Comparison of ENCODE assay signal across 8 cellular contexts in the genomic region with DNA sequence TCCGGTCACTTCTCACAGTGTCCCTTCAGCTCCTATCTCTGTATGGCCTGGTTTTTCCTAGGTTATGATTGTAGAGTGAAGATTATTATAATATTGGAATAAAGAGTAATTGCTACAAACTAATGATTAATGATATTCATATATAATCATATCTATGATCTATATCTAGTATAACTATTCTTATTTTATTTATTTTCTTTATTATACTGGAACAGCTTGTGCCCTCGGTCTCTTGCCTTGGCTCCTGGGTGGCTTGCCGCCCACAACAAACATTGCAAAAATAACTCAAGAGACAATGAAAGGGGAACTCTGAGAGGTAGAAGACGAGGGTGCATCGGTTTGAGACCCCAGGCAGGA. TPM values are rescaled to one million over a fixed set of nuclear protein-coding genes. Genes with fewer than 3 reads are reported as not detected.
A peak's percentile ranks its signal among the peaks of the same experiment; 100 is the strongest.
DNase-seq lines count a peak whose midpoint lies in the region; ATAC-seq and TF ChIP-seq lines count a peak whose summit lies in the region.
"Not testable (repeated sequence)": the region's sequence is repeated elsewhere in the genome, so short reads cannot be mapped to it uniquely, and the experiment has no call there.

No MANE protein-coding gene starts in this region.

- ATAC-seq in WTC11, psoas muscle: not testable (repeated sequence)

- H3K4me1 Mint-ChIP-seq in CD14-positive monocyte, WTC11: not testable (repeated sequence)

- TF ChIP-seq CTCF in CD14-positive monocyte (IDR thresholded peaks at IDR 0.05), result peak; percentile 64
- TF ChIP-seq CTCF in WTC11 (IDR thresholded peaks at IDR 0.05); adrenal gland (IDR thresholded peaks at IDR 0.05); psoas muscle (IDR thresholded peaks at IDR 0.05); transverse colon (IDR thresholded peaks at IDR 0.05): not testable (repeated sequence)

- not testable (repeated sequence) for H3K27me3 ChIP-seq in Karpas-422 (ENCODE audit: low read length); adrenal gland; psoas muscle (ENCODE audit: insufficient read depth in 3 of 3, low read length in 2 of 3); transverse colon

- H3K4me3 ChIP-seq in Karpas-422 (ENCODE audit: low read length), result peak overlapping the region; percentile 84; the same call in 1 of the 2 replicates
- H3K4me3 ChIP-seq in adrenal gland, result peak overlapping the region in 1 of 4 donors; percentile 67
- not testable (repeated sequence) for H3K4me3 ChIP-seq in mesodermal cell (ENCODE audit: extremely low read depth, insufficient read depth, low read length, poor library complexity, severe bottlenecking)
- peak overlapping the region; percentile 89 for H3K4me3 ChIP-seq in psoas muscle
- peak overlapping the region; percentile 51 to 90 (median 60) for H3K4me3 ChIP-seq in transverse colon

- H3K27ac ChIP-seq in Karpas-422 (ENCODE audit: low read length), result not testable (repeated sequence)
- H3K27ac ChIP-seq in adrenal gland (peak overlapping the region; percentile 87 to 99 (median 97)), epithelial cell of prostate (peak overlapping the region; percentile 57), mesodermal cell (ENCODE audit: low read depth, low read length, severe bottlenecking) (peak overlapping the region; percentile 98), psoas muscle (peak overlapping the region; percentile 96), transverse colon (peak overlapping the region; percentile 81 to 95 (median 87))

- peak overlapping the region in 4 of 7 donors; percentile 88 to 99 (median 96) for H3K27ac Mint-ChIP-seq in CD14-positive monocyte
- H3K27ac Mint-ChIP-seq in WTC11, result not testable (repeated sequence)

- DNase-seq in CD14-positive monocyte (ENCODE audit: low spot score); Karpas-422; WTC11 (ENCODE audit: low spot score); epithelial cell of prostate (ENCODE audit: low read depth, low spot score); psoas muscle; transverse colon: not testable (repeated sequence)
- DNase-seq in adrenal gland, result peak in 1 of 7 donors; percentile 16

- not testable (repeated sequence) for H3K4me1 ChIP-seq in Karpas-422 (ENCODE audit: low read length); adrenal gland (replicated peaks in 1 of 2); mesodermal cell (ENCODE audit: control insufficient read depth, insufficient read depth, low read length, poor library complexity, severe bottlenecking); psoas muscle; transverse colon

- H3K36me3 Mint-ChIP-seq in CD14-positive monocyte, WTC11: not testable (repeated sequence)

- not testable (repeated sequence) for TF ChIP-seq POLR2A in adrenal gland (IDR thresholded peaks at IDR 0.05); transverse colon (IDR thresholded peaks at IDR 0.05)

- not testable (repeated sequence) for H3K27me3 Mint-ChIP-seq in CD14-positive monocyte (ENCODE audit: low read depth in 3 of 3)
- peaks cover 13% of the 10 kb centered on the region for H3K27me3 Mint-ChIP-seq in WTC11 (ENCODE audit: low read depth)

- peak overlapping the region in 1 of 2 donors; percentile 97 for H3K4me3 Mint-ChIP-seq in CD14-positive monocyte
- H3K4me3 Mint-ChIP-seq in WTC11, result peak overlapping the region; percentile 90

- in situ Hi-C loops in transverse colon (cut with MboI; ENCODE audit: low pct_ligation_motif_present in 1 of 4, low pct_unique_long_range_greater_than_20kb in 1 of 4, low sequenced_read_pairs in 3 of 4), result not testable (repeated sequence)

- not testable (repeated sequence) for H3K79me2 ChIP-seq in Karpas-422 (ENCODE audit: low read length)

- CTCF ChIA-PET in WTC11 (lab: Charles Lee), result not testable (repeated sequence)

- peak overlapping the region; percentile 63; the same call in 1 of the 2 replicates for H2AFZ ChIP-seq in Karpas-422 (ENCODE audit: low read length)

- POLR2A ChIA-PET in WTC11 (lab: Charles Lee), result not testable (repeated sequence)

- not testable (repeated sequence) for TF ChIP-seq EP300 in transverse colon (IDR thresholded peaks at IDR 0.05; ENCODE audit: low read depth)

- H3K9ac ChIP-seq in Karpas-422 (ENCODE audit: low read length), result not testable (repeated sequence)

- not testable (repeated sequence) for H3K9me2 ChIP-seq in Karpas-422 (replicated peaks; ENCODE audit: insufficient read depth, low read length)

- H3K4me2 ChIP-seq in Karpas-422 (ENCODE audit: low read depth, low read length, poor library complexity, severe bottlenecking), result not testable (repeated sequence)

- not testable (repeated sequence) for H4K20me1 ChIP-seq in Karpas-422 (ENCODE audit: insufficient read depth, low read depth, low read length)

- not testable (repeated sequence) for H3K9me3 ChIP-seq in Karpas-422 (ENCODE audit: low read length); adrenal gland (replicated peaks in 1 of 3); mesodermal cell (ENCODE audit: control insufficient read depth, low read length); psoas muscle; transverse colon

- not testable (repeated sequence) for H3K9me3 Mint-ChIP-seq in CD14-positive monocyte, WTC11

- intact Hi-C loops in CD14-positive monocyte (cut with micrococcal nuclease), result loop anchor here (5.0 kb wide), 1 partner anchor 123 kb away; a partner anchor contains a TSS
- intact Hi-C loops in adrenal gland (cut with DNase I); transverse colon (cut with DNase I; ENCODE audit: low total_unique reads): not testable (repeated sequence)
- intact Hi-C loops in psoas muscle (cut with DNase I), result loop anchor here (1.0 to 5.0 kb wide), 2 partner anchors 122 to 123 kb away; a partner anchor contains a TSS

- H3K36me3 ChIP-seq in Karpas-422 (ENCODE audit: insufficient read depth, low read length); adrenal gland (replicated peaks in 1 of 2); mesodermal cell (ENCODE audit: control insufficient read depth, insufficient read depth, low read length); psoas muscle (ENCODE audit: insufficient read depth in 1 of 2, low read depth in 1 of 2); transverse colon: not testable (repeated sequence)

- WGBS in adrenal gland, 4 donors, result 51 to 58% (median 54%) methylated on average over 5 of the region's 5 CpGs
- WGBS in mesodermal cell (ENCODE audit: insufficient coverage in 2 of 2), 2 experiments, result 61 to 83% methylated on average over 3 of the region's 5 CpGs
- 63 to 68% (median 63%) methylated on average over 5 of the region's 5 CpGs for WGBS in psoas muscle, 3 donors
- WGBS in transverse colon (ENCODE audit: low coverage in 1 of 2), 2 donors, result 51 to 70% methylated on average over 4 to 5 of the region's 5 CpGs

RNA-seq across cellular contexts. Expression of a gene that starts 48.6 kb away (rescaled TPM):
- polyA plus RNA-seq in CD14-positive monocyte, result 10 to 100 TPM; 15.8 to 18.2 TPM
- 22.7 and 26.0 TPM in 2 replicates for total RNA-seq in Karpas-422 (2014; rRNA removed; shearing (Covaris generic); ENCODE audit: low replicate concordance)
- total RNA-seq in WTC11 (2021), result 9.9 to 11.3 TPM (median 10.4 TPM) in 3 replicates
- 10 to 100 TPM in 6 of 8 donors, 1 to 10 TPM in 2; 7.2 to 38.8 (median 19.2) TPM for total RNA-seq in adrenal gland
- polyA plus RNA-seq in adrenal gland, result 10 to 100 TPM; 16.9 to 34.7 (median 18.3) TPM
- 7.9 TPM for polyA plus RNA-seq in mesodermal cell (2013, experiment 1 of 2)
- 7.2 TPM for polyA plus RNA-seq in mesodermal cell (2013, experiment 2 of 2)
- 10 to 100 TPM; 24.1 to 39.0 (median 32.1) TPM for total RNA-seq in psoas muscle
- polyA plus RNA-seq in psoas muscle, result 10 to 100 TPM; 22.3 to 36.7 (median 25.9) TPM
- total RNA-seq in transverse colon, result 10 to 100 TPM in 3 of 4 donors, 1 to 10 TPM in 1; 5.6 to 17.3 (median 13.7) TPM
